Comparison of ENCODE assay signal across 14 cellular contexts in genomic region chr3:123412076-123412475, GRCh38. TPM values are rescaled to one million over a fixed set of nuclear protein-coding genes. Genes with fewer than 3 reads are reported as not detected.
DNase-seq lines count a peak whose midpoint lies in the region; ATAC-seq and TF ChIP-seq lines count a peak whose summit lies in the region.
"Had no signal": no experiment of that assay in that cellular context is flagged by ENCODE, and none has a peak within 500 bp of the region (broad histone marks: within the 10 kb centered on the region; RNA-seq: fewer than 3 reads in every experiment).

No MANE protein-coding gene starts in this region.

- peak overlapping the region; percentile 56 for H3K4me3 Mint-ChIP-seq in endothelial cell (ENCODE audit: unreplicated experiment)
- H3K4me3 Mint-ChIP-seq: activated naive CD4-positive, alpha-beta T cell treated with anti-CD3 and anti-CD28 coated beads, Interleukin-2, amount 10 ng/mL, durations not matched to agents 7 days and 5 days; immature natural killer cell; naive thymus-derived CD8-positive, alpha-beta T cell had no signal

- 0 out of 2 replicates have a peak, but pooled peaks have one; percentile 6 for TF ChIP-seq CTCF in HEK293 (tag by site-specific recombination; IDR thresholded peaks at IDR 0.05)
- TF ChIP-seq CTCF in endothelial cell (IDR thresholded peaks at IDR 0.05; ENCODE audit: unreplicated experiment), result no peak

- no peak overlapping the region for H2BK15ac ChIP-seq in mesendoderm (replicated peaks; ENCODE audit: low read depth)

- no peak overlapping the region for H2BK120ac ChIP-seq in mesendoderm (ENCODE audit: low read depth, low read length)

- DNase-seq in endothelial cell (ENCODE audit: low spot score), result no peak
- DNase-seq in mesendoderm, result peak; percentile 83
- no peak for DNase-seq in activated naive CD4-positive, alpha-beta T cell treated with anti-CD3 and anti-CD28 coated beads, Interleukin-2, amount 50 U/mL, for 72 hours (ENCODE audit: low spot score in 2 of 2)
- DNase-seq: activated naive CD4-positive, alpha-beta T cell treated with anti-CD3 and anti-CD28 coated beads, Interleukin-2, amount 10 ng/mL, durations not matched to agents 7 days and 5 days; immature natural killer cell; NCI-H1092; stimulated activated CD4-positive, alpha-beta T cell treated with anti-CD3 and anti-CD28 coated beads, Interleukin-12 subunit alpha, Interleukin-12 subunit beta, amount 100 ng/mL, for 4 hours had no signal

- H3K36me3 ChIP-seq in HEK293 (ENCODE audit: control insufficient read depth in 2 of 2, insufficient read depth in 1 of 2, low read length in 2 of 2), result no peaks in the 10 kb centered on the region
- no peaks in the 10 kb centered on the region for H3K36me3 ChIP-seq in mesendoderm (ENCODE audit: control insufficient read depth, insufficient read depth, low read length)
- H3K36me3 ChIP-seq in stomach smooth muscle (ENCODE audit: control insufficient read depth in 2 of 2, insufficient read depth in 2 of 2, low read length in 2 of 2), result peaks cover 0 to 2% of the 10 kb centered on the region in 2 donors
- H3K36me3 ChIP-seq: colonic mucosa had no signal

- H3K9me3 Mint-ChIP-seq in endothelial cell (ENCODE audit: unreplicated experiment), result no peaks in the 10 kb centered on the region
- H3K9me3 Mint-ChIP-seq in activated naive CD4-positive, alpha-beta T cell treated with anti-CD3 and anti-CD28 coated beads, Interleukin-2, amount 50 U/mL, for 72 hours, result no peaks in the 10 kb centered on the region
- H3K9me3 Mint-ChIP-seq: activated naive CD4-positive, alpha-beta T cell treated with anti-CD3 and anti-CD28 coated beads, Interleukin-2, amount 10 ng/mL, durations not matched to agents 7 days and 5 days; immature natural killer cell; naive thymus-derived CD8-positive, alpha-beta T cell had no signal

- H3K9ac ChIP-seq in mesendoderm (ENCODE audit: low read length) (no peak overlapping the region), stomach smooth muscle (ENCODE audit: low read length in 2 of 2) (peak overlapping the region; percentile 69 to 73)

- CTCF ChIA-PET in HEK293 (lab: Yijun Ruan, JAX), result no interaction called here

- H3K27me3 Mint-ChIP-seq in endothelial cell (ENCODE audit: unreplicated experiment), result peaks cover 10% of the 10 kb centered on the region

- H3K56ac ChIP-seq in mesendoderm (ENCODE audit: low read length), result no peak overlapping the region

- no peaks in the 10 kb centered on the region for H3K79me1 ChIP-seq in mesendoderm (ENCODE audit: low read length)

- no peak overlapping the region for H2BK5ac ChIP-seq in mesendoderm (ENCODE audit: low read length)

- H3K4me3 ChIP-seq in HEK293 (ENCODE audit: low read depth, low read length) (no peak overlapping the region), mesendoderm (ENCODE audit: low read length) (no peak overlapping the region), stomach smooth muscle (ENCODE audit: low read length in 2 of 2) (peak overlapping the region; percentile 46 to 67)
- H3K4me3 ChIP-seq: colonic mucosa had no signal

- no peak overlapping the region for H3K23ac ChIP-seq in mesendoderm (ENCODE audit: low read length)

- H3K4me1 ChIP-seq in HEK293 (ENCODE audit: control insufficient read depth, insufficient read depth, low read length), result peaks cover 9% of the 10 kb centered on the region
- peaks cover 6% of the 10 kb centered on the region for H3K4me1 ChIP-seq in mesendoderm (ENCODE audit: control insufficient read depth, low read depth, low read length)
- H3K4me1 ChIP-seq in stomach smooth muscle (ENCODE audit: control insufficient read depth, insufficient read depth, low read length), result peaks cover 83% of the 10 kb centered on the region
- H3K4me1 ChIP-seq: colonic mucosa had no signal

- H3K4me1 Mint-ChIP-seq in endothelial cell (ENCODE audit: unreplicated experiment), result peaks cover 11% of the 10 kb centered on the region
- H3K4me1 Mint-ChIP-seq: activated naive CD4-positive, alpha-beta T cell treated with anti-CD3 and anti-CD28 coated beads, Interleukin-2, amount 10 ng/mL, durations not matched to agents 7 days and 5 days; immature natural killer cell; naive thymus-derived CD8-positive, alpha-beta T cell had no signal

- H3K79me2 ChIP-seq in mesendoderm (ENCODE audit: control insufficient read depth, insufficient read depth, low read length), result no peaks in the 10 kb centered on the region

- peak overlapping the region; percentile 36 for H3K27ac Mint-ChIP-seq in endothelial cell (ENCODE audit: unreplicated experiment)
- H3K27ac Mint-ChIP-seq in activated naive CD4-positive, alpha-beta T cell treated with anti-CD3 and anti-CD28 coated beads, Interleukin-2, amount 50 U/mL, for 72 hours, result no peak overlapping the region
- H3K27ac Mint-ChIP-seq: activated naive CD4-positive, alpha-beta T cell treated with anti-CD3 and anti-CD28 coated beads, Interleukin-2, amount 10 ng/mL, durations not matched to agents 7 days and 5 days; immature natural killer cell had no signal

- no peaks in the 10 kb centered on the region for H3K36me3 Mint-ChIP-seq in endothelial cell (ENCODE audit: low read depth, unreplicated experiment)
- H3K36me3 Mint-ChIP-seq in activated naive CD4-positive, alpha-beta T cell treated with anti-CD3 and anti-CD28 coated beads, Interleukin-2, amount 50 U/mL, for 72 hours, result no peaks in the 10 kb centered on the region
- H3K36me3 Mint-ChIP-seq: activated naive CD4-positive, alpha-beta T cell treated with anti-CD3 and anti-CD28 coated beads, Interleukin-2, amount 10 ng/mL, durations not matched to agents 7 days and 5 days; immature natural killer cell; naive thymus-derived CD8-positive, alpha-beta T cell had no signal

- POLR2A ChIA-PET in HEK293 (lab: Yijun Ruan, JAX), result interaction anchor here (0.7 kb wide), 1 partner anchor 23 kb away, joined by 3 read pairs; no protein-coding TSS in a partner anchor

- no peak overlapping the region for H2AK5ac ChIP-seq in mesendoderm (ENCODE audit: low read length)

- no peak overlapping the region for H3K4me2 ChIP-seq in mesendoderm (ENCODE audit: low read length)

- H3K4ac ChIP-seq in mesendoderm (ENCODE audit: low read depth, low read length), result no peak overlapping the region

- H3K18ac ChIP-seq in mesendoderm (ENCODE audit: low read length), result no peak overlapping the region

- H3K27me3 ChIP-seq in mesendoderm (ENCODE audit: insufficient read depth, low read length, poor library complexity) (no peaks in the 10 kb centered on the region), stomach smooth muscle (ENCODE audit: control insufficient read depth in 1 of 2, insufficient read depth in 2 of 2, low read length in 2 of 2) (no peaks in the 10 kb centered on the region)
- H3K27me3 ChIP-seq: colonic mucosa had no signal

- no peaks in the 10 kb centered on the region for H3K9me3 ChIP-seq in HEK293 (ENCODE audit: control insufficient read depth, insufficient read depth, low read depth, low read length)
- H3K9me3 ChIP-seq in stomach smooth muscle (ENCODE audit: control insufficient read depth in 2 of 2, low read length in 2 of 2), result no peaks in the 10 kb centered on the region
- H3K9me3 ChIP-seq: colonic mucosa had no signal

- no peak overlapping the region for H3K27ac ChIP-seq in HEK293 (ENCODE audit: extremely low read depth, low read depth, low read length)
- no peak overlapping the region for H3K27ac ChIP-seq in mesendoderm (ENCODE audit: low read depth, low read length)
- peak overlapping the region; percentile 93 for H3K27ac ChIP-seq in stomach smooth muscle (ENCODE audit: low read length)

- no CpG with 5 or more reads among the region's 9 CpGs for WGBS in mesendoderm (ENCODE audit: extremely low coverage, insufficient coverage, low lambda C conversion rate)

- no peak for ATAC-seq in activated naive CD4-positive, alpha-beta T cell treated with anti-CD3 and anti-CD28 coated beads, Interleukin-2, amount 50 U/mL, for 72 hours
- no peak for ATAC-seq in HG02588 (IDR thresholded peaks at IDR 0.05; ENCODE audit: unreplicated experiment)
- no peak for ATAC-seq in GM19452 (IDR thresholded peaks at IDR 0.05; ENCODE audit: unreplicated experiment)
- no peak for ATAC-seq in HG03432 (IDR thresholded peaks at IDR 0.05; ENCODE audit: unreplicated experiment)
- ATAC-seq: naive thymus-derived CD8-positive, alpha-beta T cell had no signal

- no peak overlapping the region for H4K8ac ChIP-seq in mesendoderm (ENCODE audit: low read depth, low read length)

- no peak overlapping the region for H4K5ac ChIP-seq in mesendoderm (ENCODE audit: low read length)

TF ChIP-seq in HEK293, 187 proteins besides CTCF, POLR2A, EP300 and RAD21:
- no peak for TF ChIP-seq ZNF184 (tag by site-specific recombination; IDR thresholded peaks at IDR 0.05)
- peak; percentile 30; the same call in 1 of the 2 replicates for TF ChIP-seq ZBTB20 (tag by site-specific recombination; IDR thresholded peaks at IDR 0.05)

RNA-seq across cellular contexts. Expression of gene ADCY5, which starts 36.8 kb away (rescaled TPM):
- 1.0 TPM for total RNA-seq in endothelial cell (ENCODE audit: unreplicated experiment)
- polyA plus RNA-seq in mesendoderm (2013, experiment 1 of 2), result 2.2 TPM
- 2.3 TPM for polyA plus RNA-seq in mesendoderm (2013, experiment 2 of 2)
- not detected for total RNA-seq in activated naive CD4-positive, alpha-beta T cell treated with anti-CD3 and anti-CD28 coated beads, Interleukin-2, amount 50 U/mL, for 72 hours
- total RNA-seq: naive thymus-derived CD8-positive, alpha-beta T cell had no signal

Comparison
In these comparisons a context has a peak if more than half of its experiments do, and no peak if none do; other contexts are left out.
1. H3K4me3 ChIP-seq: peak in stomach smooth muscle (2 of 2); none in HEK293 (single experiment) and mesendoderm (single experiment).